ENCODE assay signal across 24 cellular contexts in the genomic region with DNA sequence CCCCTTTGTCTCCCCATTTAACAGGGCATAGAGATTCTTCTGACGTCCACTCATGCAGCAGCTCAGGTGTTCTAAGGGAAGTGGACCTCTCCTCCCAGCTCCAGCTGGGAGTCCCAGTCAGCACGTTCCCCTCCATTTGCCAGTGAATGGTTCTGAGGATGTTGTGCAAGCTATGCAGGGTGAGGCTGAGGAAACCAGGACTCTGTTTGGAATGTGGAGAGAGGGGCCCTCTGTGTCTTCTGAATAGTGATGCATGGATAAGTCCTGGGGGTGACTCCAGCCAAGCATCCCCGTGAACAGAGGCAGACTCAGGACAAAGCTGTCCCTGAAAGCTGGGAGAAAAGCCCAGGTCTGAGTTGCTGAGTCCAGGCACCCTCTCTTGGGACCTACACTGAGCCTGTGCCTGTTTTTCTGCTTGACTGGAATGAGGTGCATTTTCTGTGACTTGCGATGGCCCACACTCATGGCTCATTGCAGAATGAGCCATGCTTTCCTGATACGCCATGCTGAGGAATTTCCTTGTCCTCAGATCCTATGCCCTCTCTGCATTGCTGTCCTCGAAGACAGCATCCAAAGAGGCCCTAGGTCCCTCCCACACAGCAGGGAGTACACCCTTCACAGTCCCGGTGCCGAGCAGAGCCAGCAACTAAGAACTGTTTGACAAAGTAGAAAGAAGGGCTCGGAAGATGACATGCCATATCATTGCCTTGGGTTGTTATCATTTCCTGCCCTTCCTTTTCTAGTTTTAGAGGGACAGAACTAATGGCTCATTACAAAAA.
DNase-seq lines count a peak whose midpoint lies in the region; ATAC-seq, FAIRE-seq and TF ChIP-seq lines count a peak whose summit lies in the region.
"Had no signal": no experiment of that assay in that cellular context is flagged by ENCODE, and none has a peak within 500 bp of the region (broad histone marks: within the 10 kb centered on the region; RNA-seq: fewer than 3 reads in every experiment).

No MANE protein-coding gene starts in this region.

- H2AFZ ChIP-seq in H1 (ENCODE audit: low read length) (no peak overlapping the region), neural progenitor cell (replicated peaks) (peak overlapping the region; percentile 72)

- no peaks in the 10 kb centered on the region for H4K20me1 ChIP-seq in H1 (replicated peaks in 1 of 2; ENCODE audit: control insufficient read depth in 1 of 2, insufficient read depth in 2 of 2, low read length in 2 of 2)
- no peaks in the 10 kb centered on the region for H4K20me1 ChIP-seq in neural progenitor cell (ENCODE audit: low read depth)

- intact Hi-C loops in aorta (cut with DNase I): no loop called here
- intact Hi-C loops in CD4-positive, alpha-beta memory T cell (cut with micrococcal nuclease): no loop called here

- H2BK15ac ChIP-seq in H1 (ENCODE audit: low read length): peak overlapping the region; percentile 36; the same call in 1 of the 2 replicates

- H2BK20ac ChIP-seq in H1 (ENCODE audit: low read length): peak overlapping the region; percentile 48; the same call in 1 of the 2 replicates

- H2BK12ac ChIP-seq in H1 (ENCODE audit: low read depth, low read length): 0 out of 2 replicates have a peak overlapping the region, but pooled peaks have one; percentile 20

- CTCF ChIA-PET in H1 (lab: Charles Lee; ENCODE audit: partially characterized antibody): interaction anchor here (1.1 kb wide), 1 partner anchor 11 kb away, joined by 3 read pairs; no protein-coding TSS in a partner anchor
- CTCF ChIA-PET in CD4-positive, alpha-beta memory T cell (lab: Charles Lee; ENCODE audit: partially characterized antibody): no interaction called here

- WGBS in H1 (ENCODE audit: extremely low coverage in 1 of 2, insufficient coverage in 1 of 2, insufficient read length in 1 of 2, insufficient replicate concordance in 2 of 2, low coverage in 1 of 2, low lambda C conversion rate in 2 of 2, missing lambda C conversion rate in 1 of 2), 2 experiments: 67% methylated on average over 9 of the region's 9 CpGs; no CpG with 5 or more reads in 1 of the 2 experiments
- WGBS in aorta, 2 donors: 29 to 30% methylated on average over 9 of the region's 9 CpGs

- peaks cover 11% of the 10 kb centered on the region for H3K9me3 Mint-ChIP-seq in neural progenitor cell
- no peaks in the 10 kb centered on the region for H3K9me3 Mint-ChIP-seq in CD4-positive, alpha-beta memory T cell
- H3K9me3 Mint-ChIP-seq: CD14-positive monocyte had no signal

- H3K23ac ChIP-seq in H1 (ENCODE audit: insufficient read length): no peak overlapping the region

- no peak for TF ChIP-seq CTCF in RWPE2 (IDR thresholded peaks at IDR 0.05; ENCODE audit: poor library complexity, severe bottlenecking)
- no peak for TF ChIP-seq CTCF in H1 (IDR thresholded peaks at IDR 0.05; ENCODE audit: control extremely low read depth in 1 of 3, insufficient read depth in 1 of 3, low read depth in 1 of 3, low read length in 3 of 3)
- no peak for TF ChIP-seq CTCF in neural progenitor cell (IDR thresholded peaks at IDR 0.05)

- H3K27ac ChIP-seq in RWPE2 (ENCODE audit: poor library complexity, severe bottlenecking) (no peak overlapping the region), H1 (ENCODE audit: low read depth, low read length) (no peak overlapping the region), neural progenitor cell (no peak overlapping the region), aorta (ENCODE audit: low read depth in 1 of 2, low read length in 2 of 2) (peak overlapping the region; percentile 8 to 82)
- H3K27ac ChIP-seq in CD4-positive, alpha-beta memory T cell (ENCODE audit: low read depth, low read length): no peak overlapping the region
- H3K27ac ChIP-seq: A549, RWPE1, SJCRH30 had no signal

- 0 out of 2 replicates have a peak overlapping the region, but pooled peaks have one; percentile 0 for H3K18ac ChIP-seq in H1 (ENCODE audit: extremely low read depth, low read length)

- H2AK5ac ChIP-seq in H1 (ENCODE audit: low read depth, low read length): no peak overlapping the region

- H3K14ac ChIP-seq in H1 (ENCODE audit: insufficient read length): no peak overlapping the region

- no peak overlapping the region for H4K91ac ChIP-seq in H1 (replicated peaks; ENCODE audit: insufficient read length, low read length)

- no peak for TF ChIP-seq RAD21 in H1 (IDR thresholded peaks at IDR 0.05 in 1 of 2, conservative IDR thresholded peaks at IDR 0.05 in 1 of 2; ENCODE audit: low read depth in 2 of 2, low read length in 2 of 2)

- ATAC-seq in RWPE2 (ENCODE audit: low read depth): no peak
- ATAC-seq in aorta (ENCODE audit: low FRiP score): peak; percentile 19
- ATAC-seq: A549 had no signal

- H3K4me2 ChIP-seq in H1 (ENCODE audit: insufficient read depth in 1 of 2, low read depth in 2 of 2, low read length in 2 of 2): no peak overlapping the region
- H3K4me2 ChIP-seq in neural progenitor cell: peak overlapping the region; percentile 10
- H3K4me2 ChIP-seq: A549 had no signal

- H3K56ac ChIP-seq in H1 (replicated peaks; ENCODE audit: insufficient read length, low read depth, low read length): no peak overlapping the region

- no peak overlapping the region for H3K27ac Mint-ChIP-seq in neural progenitor cell
- H3K27ac Mint-ChIP-seq in CD4-positive, alpha-beta memory T cell: no peak overlapping the region
- H3K27ac Mint-ChIP-seq: B cell, CD14-positive monocyte had no signal

- no peaks in the 10 kb centered on the region for H3K4me1 ChIP-seq in RWPE2 (ENCODE audit: insufficient read depth, poor library complexity, severe bottlenecking)
- peaks cover 0 to 7% (median 3%) of the 10 kb centered on the region in 4 experiments; a peak in 3 of 7 replicates for H3K4me1 ChIP-seq in H1 (replicated peaks in 1 of 4; ENCODE audit: control insufficient read depth in 3 of 4, insufficient read depth in 4 of 4, low read length in 3 of 4)
- peaks cover 8% of the 10 kb centered on the region for H3K4me1 ChIP-seq in neural progenitor cell
- H3K4me1 ChIP-seq in aorta (ENCODE audit: control insufficient read depth in 1 of 2, insufficient read depth in 2 of 2, low read length in 2 of 2): peaks cover 0 to 3% of the 10 kb centered on the region in 2 donors
- H3K4me1 ChIP-seq in CD4-positive, alpha-beta memory T cell (ENCODE audit: insufficient read depth, low read length): no peaks in the 10 kb centered on the region
- H3K4me1 ChIP-seq: A549, SJCRH30 had no signal

- H3K4ac ChIP-seq in H1 (replicated peaks; ENCODE audit: insufficient read length, low read depth, low read length): no peak overlapping the region

- no peak for FAIRE-seq in H1 (lab: Jason Lieb, UNC)
- FAIRE-seq: A549, D721Med, HTR-8/SVneo had no signal

- H2BK5ac ChIP-seq in H1 (ENCODE audit: low read depth, low read length): no peak overlapping the region

- H3K4me3 ChIP-seq in RWPE2 (ENCODE audit: severe bottlenecking) (no peak overlapping the region), H1 (ENCODE audit: extremely low read depth in 1 of 4, insufficient read depth in 2 of 4, low read depth in 3 of 4, low read length in 4 of 4) (no peak overlapping the region), neural progenitor cell (no peak overlapping the region), aorta (ENCODE audit: low read length in 2 of 2) (no peak overlapping the region)
- H3K4me3 ChIP-seq in CD4-positive, alpha-beta memory T cell (ENCODE audit: low read length in 2 of 2): no peak overlapping the region
- H3K4me3 ChIP-seq: A549, SJCRH30 had no signal

- no peak overlapping the region; the same call in 1 of the 2 replicates for H4K8ac ChIP-seq in H1 (ENCODE audit: extremely low read depth, insufficient read depth, low read length)

- no peak overlapping the region for H3K4me3 Mint-ChIP-seq in neural progenitor cell
- H3K4me3 Mint-ChIP-seq in CD4-positive, alpha-beta memory T cell: no peak overlapping the region
- H3K4me3 Mint-ChIP-seq: B cell, CD14-positive monocyte had no signal

- H3K4me1 Mint-ChIP-seq in neural progenitor cell: peaks cover 23% of the 10 kb centered on the region
- H3K4me1 Mint-ChIP-seq in CD4-positive, alpha-beta memory T cell: no peaks in the 10 kb centered on the region
- H3K4me1 Mint-ChIP-seq: B cell, CD14-positive monocyte had no signal

- POLR2A ChIA-PET in H1 (lab: Charles Lee; ENCODE audit: partially characterized antibody): no interaction called here
- POLR2A ChIA-PET in CD4-positive, alpha-beta memory T cell (lab: Charles Lee; ENCODE audit: partially characterized antibody): no interaction called here

- H3K79me2 ChIP-seq in H1 (ENCODE audit: control insufficient read depth in 1 of 2, insufficient read depth in 2 of 2, low read length in 2 of 2): no peaks in the 10 kb centered on the region
- H3K79me2 ChIP-seq in neural progenitor cell (ENCODE audit: low read depth): no peaks in the 10 kb centered on the region

- H3K27me3 ChIP-seq in RWPE2 (ENCODE audit: insufficient read depth, poor library complexity, severe bottlenecking) (no peaks in the 10 kb centered on the region), H1 (replicated peaks in 1 of 4; ENCODE audit: control insufficient read depth in 3 of 4, extremely low read depth in 1 of 4, insufficient read depth in 3 of 4, low read length in 3 of 4) (no peaks in the 10 kb centered on the region), neural progenitor cell (no peaks in the 10 kb centered on the region), aorta (ENCODE audit: control insufficient read depth in 1 of 2, insufficient read depth in 2 of 2, low read length in 1 of 2) (no peaks in the 10 kb centered on the region)
- H3K27me3 ChIP-seq in CD4-positive, alpha-beta memory T cell (ENCODE audit: insufficient read depth, low read length): no peaks in the 10 kb centered on the region
- H3K27me3 ChIP-seq: SJCRH30 had no signal

- no peak for TF ChIP-seq POLR2A in H1 (IDR thresholded peaks at IDR 0.05; ENCODE audit: control extremely low read depth in 1 of 2, low read depth in 2 of 2, low read length in 2 of 2)

- H3F3A ChIP-seq in neural progenitor cell (ENCODE audit: low read depth): no peaks in the 10 kb centered on the region

- H3K27me3 Mint-ChIP-seq in neural progenitor cell (ENCODE audit: insufficient read depth, low read depth): peaks cover 2% of the 10 kb centered on the region
- no peaks in the 10 kb centered on the region for H3K27me3 Mint-ChIP-seq in CD4-positive, alpha-beta memory T cell

- peak; percentile 23 for DNase-seq in RWPE2 (ENCODE audit: low spot score)
- no peak for DNase-seq in H1 (ENCODE audit: low read depth in 1 of 2, low spot score in 2 of 2)
- DNase-seq in neural progenitor cell (ENCODE audit: low spot score): no peak
- DNase-seq in aorta: peak in 1 of 2 donors; percentile 51
- DNase-seq in CD4-positive, alpha-beta memory T cell: no peak
- DNase-seq in NCI-H2029 treated with DMSO at 0.1 percent for 48 hours (lab: John Stamatoyannopoulos, UW): no peak
- DNase-seq in NCI-H1436 treated with DMSO at 0.1 percent for 48 hours (lab: John Stamatoyannopoulos, UW): no peak
- DNase-seq: DMS53; HCEC 1CT; KG1; NCI-H1092; NCI-H1436; NCI-H1930; NCI-H226; NCI-H510A treated with DMSO at 0.1 percent for 48 hours; NCI-H748 treated with DMSO at 0.1 percent for 48 hours; NK-92 treated with Interleukin-12 subunit alpha and Interleukin-12 subunit beta, amount 100 ng/mL, for 24 hours; SJCRH30 had no signal

- H3K9me3 ChIP-seq in RWPE2 (ENCODE audit: severe bottlenecking) (no peaks in the 10 kb centered on the region), H1 (ENCODE audit: insufficient read depth in 2 of 2, low read depth in 1 of 2, low read length in 1 of 2) (no peaks in the 10 kb centered on the region), neural progenitor cell (ENCODE audit: low read depth) (no peaks in the 10 kb centered on the region), aorta (ENCODE audit: control insufficient read depth, low read length) (no peaks in the 10 kb centered on the region)
- no peaks in the 10 kb centered on the region for H3K9me3 ChIP-seq in CD4-positive, alpha-beta memory T cell (ENCODE audit: control insufficient read depth in 1 of 2, low read length in 2 of 2)
- H3K9me3 ChIP-seq: A549, SJCRH30 had no signal

- peaks cover 10% of the 10 kb centered on the region for H3K36me3 Mint-ChIP-seq in neural progenitor cell
- H3K36me3 Mint-ChIP-seq in CD4-positive, alpha-beta memory T cell: peaks cover 44 to 47% of the 10 kb centered on the region in 2 donors

- TF ChIP-seq EP300 in H1 (IDR thresholded peaks at IDR 0.05; ENCODE audit: borderline replicate concordance in 1 of 2, low read depth in 2 of 2, low read length in 2 of 2): no peak

- no peak overlapping the region for H4K5ac ChIP-seq in H1 (ENCODE audit: insufficient read length, low read depth, low read length)

- H3K79me1 ChIP-seq in H1 (ENCODE audit: low read depth, low read length): no peaks in the 10 kb centered on the region

- no peak overlapping the region for H2BK120ac ChIP-seq in H1 (replicated peaks; ENCODE audit: low read depth, low read length)

- H3K36me3 ChIP-seq in RWPE2 (ENCODE audit: low read depth) (no peaks in the 10 kb centered on the region), H1 (ENCODE audit: control insufficient read depth in 2 of 4, insufficient read depth in 4 of 4, low read length in 3 of 4) (no peaks in the 10 kb centered on the region), neural progenitor cell (no peaks in the 10 kb centered on the region), aorta (ENCODE audit: control insufficient read depth in 1 of 2, insufficient read depth in 2 of 2, low read length in 1 of 2) (peaks cover 0 to 7% of the 10 kb centered on the region in 2 donors)
- H3K36me3 ChIP-seq in CD4-positive, alpha-beta memory T cell (ENCODE audit: insufficient read depth, low read length): peaks cover 3% of the 10 kb centered on the region
- H3K36me3 ChIP-seq: SJCRH30 had no signal

- H3K9ac ChIP-seq in H1 (replicated peaks in 1 of 4; ENCODE audit: extremely low read depth in 1 of 4, low read depth in 3 of 4, low read length in 3 of 4): no peak overlapping the region
- no peak overlapping the region for H3K9ac ChIP-seq in neural progenitor cell

- H3K23me2 ChIP-seq in H1 (ENCODE audit: low read depth, low read length): no peaks in the 10 kb centered on the region

Comparison
In these comparisons a context has a peak if more than half of its experiments do, and no peak if none do; other contexts are left out.
1. H3K27ac ChIP-seq: peak in aorta (2 of 2); none in RWPE2 (single experiment), H1 (single experiment), neural progenitor cell (single experiment) and CD4-positive, alpha-beta memory T cell (single experiment).